ENCODE assay signal across 21 cellular contexts in the genomic region with DNA sequence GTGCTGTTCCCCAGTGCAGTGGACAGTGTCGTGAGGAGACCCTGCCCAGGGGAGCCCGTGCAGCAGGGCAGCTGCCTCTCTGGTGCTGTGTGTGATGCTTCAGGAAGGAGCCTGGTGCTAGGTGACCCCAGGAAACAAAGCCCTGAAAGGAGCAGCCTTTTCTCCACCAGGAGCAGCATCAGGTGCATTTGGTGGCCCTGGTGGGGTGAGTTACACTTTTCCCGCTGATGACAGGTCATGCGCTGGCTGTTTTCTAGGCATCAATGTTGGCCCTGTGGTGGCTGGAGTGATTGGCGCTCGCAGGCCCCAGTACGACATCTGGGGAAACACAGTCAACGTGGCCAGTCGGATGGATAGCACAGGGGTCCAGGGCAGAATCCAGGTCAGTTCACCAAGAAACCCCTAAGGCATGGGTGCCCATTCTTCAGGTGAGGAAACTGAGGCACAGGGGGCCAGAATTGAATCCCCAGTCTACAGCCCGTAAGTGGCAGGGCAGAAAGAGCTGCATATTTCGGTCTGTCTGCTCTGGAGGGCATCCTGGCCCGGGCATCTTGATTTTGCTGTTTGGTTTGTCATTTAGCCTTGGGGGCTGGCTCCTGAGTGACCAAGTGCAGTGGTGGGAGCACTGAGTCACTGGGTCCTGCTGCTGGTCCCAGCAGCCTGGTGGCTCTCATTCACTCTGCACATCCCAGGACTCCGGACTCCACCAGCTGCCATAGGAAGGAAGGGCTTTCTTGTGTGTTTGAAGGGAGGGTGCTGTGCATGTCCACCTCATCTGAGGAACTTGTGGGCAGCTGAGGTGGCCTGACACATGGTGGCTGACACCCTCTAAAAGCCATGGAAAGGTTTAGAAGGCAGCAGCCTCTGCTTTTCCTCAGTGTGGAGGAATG.
DNase-seq lines count a peak whose midpoint lies in the region; ATAC-seq and TF ChIP-seq lines count a peak whose summit lies in the region.
"Had no signal": no experiment of that assay in that cellular context is flagged by ENCODE, and none has a peak within 500 bp of the region (broad histone marks: within the 10 kb centered on the region; RNA-seq: fewer than 3 reads in every experiment).

No MANE protein-coding gene starts in this region.

- H3K9me3 Mint-ChIP-seq in activated naive CD8-positive, alpha-beta T cell treated with anti-CD3 and anti-CD28 coated beads, Interleukin-2, amount 10 ng/mL, durations not matched to agents 7 days and 5 days: no peaks in the 10 kb centered on the region
- H3K9me3 Mint-ChIP-seq in activated naive CD8-positive, alpha-beta T cell treated with anti-CD3 and anti-CD28 coated beads for 36 hours: no peaks in the 10 kb centered on the region
- H3K9me3 Mint-ChIP-seq in activated T-helper 17 cell treated with anti-CD3 and anti-CD28 coated beads, Interleukin-2, amount 50 U/mL, for 72 hours: no peaks in the 10 kb centered on the region
- no peaks in the 10 kb centered on the region for H3K9me3 Mint-ChIP-seq in immature natural killer cell
- H3K9me3 Mint-ChIP-seq: brain, mesothelial cell of epicardium, nephron had no signal

- ATAC-seq in activated naive CD8-positive, alpha-beta T cell treated with anti-CD3 and anti-CD28 coated beads, Interleukin-2, amount 10 ng/mL, durations not matched to agents 7 days and 5 days (ENCODE audit: low read depth): peak; percentile 12
- peak; percentile 12 for ATAC-seq in activated T-helper 17 cell treated with anti-CD3 and anti-CD28 coated beads, Interleukin-2, amount 50 U/mL, for 72 hours (replicated peaks)
- no peak for ATAC-seq in GM21528 (IDR thresholded peaks at IDR 0.05; ENCODE audit: low FRiP score, unreplicated experiment)
- ATAC-seq in GM19395 (IDR thresholded peaks at IDR 0.05; ENCODE audit: unreplicated experiment): no peak

- no peaks in the 10 kb centered on the region for H3K4me1 ChIP-seq in testis
- H3K4me1 ChIP-seq: adrenal gland, parathyroid adenoma had no signal

- no peaks in the 10 kb centered on the region for H3K36me3 Mint-ChIP-seq in activated naive CD8-positive, alpha-beta T cell treated with anti-CD3 and anti-CD28 coated beads, Interleukin-2, amount 10 ng/mL, durations not matched to agents 7 days and 5 days
- H3K36me3 Mint-ChIP-seq in activated naive CD8-positive, alpha-beta T cell treated with anti-CD3 and anti-CD28 coated beads for 36 hours: no peaks in the 10 kb centered on the region
- no peaks in the 10 kb centered on the region for H3K36me3 Mint-ChIP-seq in activated T-helper 17 cell treated with anti-CD3 and anti-CD28 coated beads, Interleukin-2, amount 50 U/mL, for 72 hours (ENCODE audit: low read depth)
- no peaks in the 10 kb centered on the region for H3K36me3 Mint-ChIP-seq in immature natural killer cell
- H3K36me3 Mint-ChIP-seq: mesothelial cell of epicardium had no signal

- peaks cover 8% of the 10 kb centered on the region for H3K27me3 Mint-ChIP-seq in activated naive CD8-positive, alpha-beta T cell treated with anti-CD3 and anti-CD28 coated beads, Interleukin-2, amount 10 ng/mL, durations not matched to agents 7 days and 5 days
- no peaks in the 10 kb centered on the region for H3K27me3 Mint-ChIP-seq in activated naive CD8-positive, alpha-beta T cell treated with anti-CD3 and anti-CD28 coated beads for 36 hours
- peaks cover 6% of the 10 kb centered on the region for H3K27me3 Mint-ChIP-seq in activated T-helper 17 cell treated with anti-CD3 and anti-CD28 coated beads, Interleukin-2, amount 50 U/mL, for 72 hours
- H3K27me3 Mint-ChIP-seq in immature natural killer cell (ENCODE audit: low read depth in 3 of 3): peaks cover 0 to 7% (median 2%) of the 10 kb centered on the region in 3 donors
- H3K27me3 Mint-ChIP-seq: brain had no signal

- no peaks in the 10 kb centered on the region for H3K27me3 ChIP-seq in testis
- H3K27me3 ChIP-seq: adrenal gland had no signal

- TF ChIP-seq CTCF in lower leg skin (IDR thresholded peaks at IDR 0.05): no peak
- TF ChIP-seq CTCF in testis (IDR thresholded peaks at IDR 0.05): no peak

- no peak for DNase-seq in activated naive CD8-positive, alpha-beta T cell treated with anti-CD3 and anti-CD28 coated beads, Interleukin-2, amount 10 ng/mL, durations not matched to agents 7 days and 5 days
- no peak for DNase-seq in activated naive CD8-positive, alpha-beta T cell treated with anti-CD3 and anti-CD28 coated beads for 36 hours
- DNase-seq in lower leg skin (ENCODE audit: low spot score in 2 of 2): peak; percentile 11 to 74
- DNase-seq in testis: peak; percentile 8
- DNase-seq in immature natural killer cell: no peak
- DNase-seq: activated CD4-positive, alpha-beta T cell treated with anti-CD3 and anti-CD28 coated beads for 48 hours; activated gamma-delta T cell treated with Interleukin-2 at 50 U/mL for 16 hours; DMS53; GOT3; NCI-H1048; NCI-H1694; stimulated activated CD4-positive, alpha-beta T cell treated with anti-CD3 and anti-CD28 coated beads, Interleukin-2, amount 100 ng/mL, for 48 hours had no signal

- no peaks in the 10 kb centered on the region for H3K36me3 ChIP-seq in testis (ENCODE audit: low read depth, missing control alignments)

- no peak overlapping the region for H3K4me3 Mint-ChIP-seq in activated naive CD8-positive, alpha-beta T cell treated with anti-CD3 and anti-CD28 coated beads, Interleukin-2, amount 10 ng/mL, durations not matched to agents 7 days and 5 days
- H3K4me3 Mint-ChIP-seq in activated naive CD8-positive, alpha-beta T cell treated with anti-CD3 and anti-CD28 coated beads for 36 hours: no peak overlapping the region
- H3K4me3 Mint-ChIP-seq in activated T-helper 17 cell treated with anti-CD3 and anti-CD28 coated beads, Interleukin-2, amount 50 U/mL, for 72 hours: no peak overlapping the region
- H3K4me3 Mint-ChIP-seq in immature natural killer cell: no peak overlapping the region
- H3K4me3 Mint-ChIP-seq: brain, mesothelial cell of epicardium, nephron had no signal

- WGBS in lower leg skin, 2 donors: 88 to 94% methylated on average over 11 to 13 of the region's 13 CpGs
- 85 to 100% methylated on average over 6 to 13 of the region's 13 CpGs for WGBS in testis, 2 donors

- H3K4me3 ChIP-seq in lower leg skin (ENCODE audit: low read depth, poor library complexity, severe bottlenecking) (no peak overlapping the region), testis (no peak overlapping the region)
- H3K4me3 ChIP-seq: adrenal gland, SK-N-MC had no signal

- H3K27ac Mint-ChIP-seq in activated naive CD8-positive, alpha-beta T cell treated with anti-CD3 and anti-CD28 coated beads, Interleukin-2, amount 10 ng/mL, durations not matched to agents 7 days and 5 days: no peak overlapping the region
- H3K27ac Mint-ChIP-seq in activated naive CD8-positive, alpha-beta T cell treated with anti-CD3 and anti-CD28 coated beads for 36 hours: no peak overlapping the region
- H3K27ac Mint-ChIP-seq in activated T-helper 17 cell treated with anti-CD3 and anti-CD28 coated beads, Interleukin-2, amount 50 U/mL, for 72 hours: no peak overlapping the region
- no peak overlapping the region for H3K27ac Mint-ChIP-seq in immature natural killer cell
- H3K27ac Mint-ChIP-seq: brain, mesothelial cell of epicardium, nephron had no signal

- no peak overlapping the region for H3K27ac ChIP-seq in testis
- H3K27ac ChIP-seq: parathyroid adenoma, SK-N-MC had no signal

- TF ChIP-seq POLR2A in lower leg skin (IDR thresholded peaks at IDR 0.05) (no peak), testis (IDR thresholded peaks at IDR 0.05) (no peak)

- intact Hi-C loops in lower leg skin (cut with DNase I; ENCODE audit: low total_unique reads): no loop called here
- intact Hi-C loops in testis (cut with DNase I; ENCODE audit: low total_unique reads): no loop called here

- H3K4me1 Mint-ChIP-seq in activated naive CD8-positive, alpha-beta T cell treated with anti-CD3 and anti-CD28 coated beads, Interleukin-2, amount 10 ng/mL, durations not matched to agents 7 days and 5 days: no peaks in the 10 kb centered on the region
- no peaks in the 10 kb centered on the region for H3K4me1 Mint-ChIP-seq in activated naive CD8-positive, alpha-beta T cell treated with anti-CD3 and anti-CD28 coated beads for 36 hours
- H3K4me1 Mint-ChIP-seq in activated T-helper 17 cell treated with anti-CD3 and anti-CD28 coated beads, Interleukin-2, amount 50 U/mL, for 72 hours: no peaks in the 10 kb centered on the region
- H3K4me1 Mint-ChIP-seq in immature natural killer cell: no peaks in the 10 kb centered on the region
- H3K4me1 Mint-ChIP-seq: brain, mesothelial cell of epicardium, nephron had no signal

- no peaks in the 10 kb centered on the region for H3K9me3 ChIP-seq in testis
- H3K9me3 ChIP-seq: adrenal gland had no signal

- POLR2A ChIA-PET in activated naive CD8-positive, alpha-beta T cell treated with anti-CD3 and anti-CD28 coated beads, Interleukin-2, amount 10 ng/mL, durations not matched to agents 7 days and 5 days (lab: Charles Lee): no interaction called here

Comparison
In these comparisons a context has a peak if more than half of its experiments do, and no peak if none do; other contexts are left out.
1. ATAC-seq: peak in activated naive CD8-positive, alpha-beta T cell treated with anti-CD3 and anti-CD28 coated beads, Interleukin-2, amount 10 ng/mL, durations not matched to agents 7 days and 5 days (single experiment) and activated T-helper 17 cell treated with anti-CD3 and anti-CD28 coated beads, Interleukin-2, amount 50 U/mL, for 72 hours (single experiment); none in GM21528 (single experiment) and GM19395 (single experiment).
2. DNase-seq: peak in lower leg skin (2 of 2) and testis (single experiment); none in activated naive CD8-positive, alpha-beta T cell treated with anti-CD3 and anti-CD28 coated beads, Interleukin-2, amount 10 ng/mL, durations not matched to agents 7 days and 5 days (single experiment), activated naive CD8-positive, alpha-beta T cell treated with anti-CD3 and anti-CD28 coated beads for 36 hours (single experiment) and immature natural killer cell (0 of 3).